1 cellular context compared by ENCODE assay signal in genomic region chr5:124257048-124257447, GRCh38.
TF ChIP-seq lines count a peak whose summit lies in the region.

No MANE protein-coding gene starts in this region.

TF ChIP-seq in H1, 55 proteins besides CTCF, POLR2A, EP300 and RAD21:
- no peak for TF ChIP-seq CHD7 (IDR thresholded peaks at IDR 0.05; ENCODE audit: insufficient replicate concordance, low read length)
- TF ChIP-seq BACH1 (IDR thresholded peaks at IDR 0.05; ENCODE audit: low read length): no peak
- no peak for TF ChIP-seq TBP (IDR thresholded peaks at IDR 0.05; ENCODE audit: low read depth, low read length)
- no peak for TF ChIP-seq CBX8 (IDR thresholded peaks at IDR 0.05; ENCODE audit: borderline replicate concordance, low read depth, low read length)
- no peak for TF ChIP-seq SIX5 (IDR thresholded peaks at IDR 0.05; ENCODE audit: low read depth, low read length)
- no peak for TF ChIP-seq TAF7 (optimal IDR thresholded peaks at IDR 0.05; ENCODE audit: borderline replicate concordance, low read depth, low read length)
- TF ChIP-seq SAP30 (IDR thresholded peaks at IDR 0.05; ENCODE audit: insufficient read depth, insufficient replicate concordance, low read length): no peak
- no peak for TF ChIP-seq NANOG (IDR thresholded peaks at IDR 0.05; ENCODE audit: insufficient read depth, low read depth, low read length, poor library complexity, severe bottlenecking)
- no peak for TF ChIP-seq MAFK (IDR thresholded peaks at IDR 0.05; ENCODE audit: low read depth, low read length)
- no peak for TF ChIP-seq CHD1 (IDR thresholded peaks at IDR 0.05; ENCODE audit: low read depth, low read length)
- TF ChIP-seq EZH2 (IDR thresholded peaks at IDR 0.05; ENCODE audit: low read depth, low read length, severe bottlenecking): no peak
- TF ChIP-seq GTF2F1 (IDR thresholded peaks at IDR 0.05; ENCODE audit: borderline replicate concordance, low read depth, low read length): no peak
- TF ChIP-seq ASH2L (IDR thresholded peaks at IDR 0.05; ENCODE audit: low read length): no peak
- TF ChIP-seq E2F6 (IDR thresholded peaks at IDR 0.05): no peak
- no peak for TF ChIP-seq SP4 (IDR thresholded peaks at IDR 0.05; ENCODE audit: low read length)
- TF ChIP-seq ATF2 (IDR thresholded peaks at IDR 0.05; ENCODE audit: low read length): no peak
- no peak for TF ChIP-seq KDM1A (IDR thresholded peaks at IDR 0.05; ENCODE audit: borderline replicate concordance, low read length)
- TF ChIP-seq TAF1 (IDR thresholded peaks at IDR 0.05; ENCODE audit: low read depth, low read length): no peak
- TF ChIP-seq JUND (IDR thresholded peaks at IDR 0.05; ENCODE audit: low read length): no peak
